Comparison of ENCODE assay signal across 23 cellular contexts in genomic region chr5:82975812-82976211, GRCh38.
DNase-seq lines count a peak whose midpoint lies in the region; ATAC-seq, FAIRE-seq and TF ChIP-seq lines count a peak whose summit lies in the region.
"Had no signal": no experiment of that assay in that cellular context is flagged by ENCODE, and none has a peak within 500 bp of the region (broad histone marks: within the 10 kb centered on the region; RNA-seq: fewer than 3 reads in every experiment).

No MANE protein-coding gene starts in this region.

- peak; percentile 86 for FAIRE-seq in bronchial epithelial cell (lab: Jason Lieb, UNC)
- FAIRE-seq: kidney had no signal

- H3K27me3 ChIP-seq in bronchial epithelial cell (ENCODE audit: control insufficient read depth, insufficient read depth, low read length) (no peaks in the 10 kb centered on the region), tibial artery (no peaks in the 10 kb centered on the region)
- H3K27me3 ChIP-seq: dorsolateral prefrontal cortex, tibial nerve had no signal

- ATAC-seq in activated CD4-positive, alpha-beta T cell treated with anti-CD3 and anti-CD28 coated beads for 36 hours = peak; percentile 51
- ATAC-seq in T-cell (replicated peaks in 1 of 4) = no peak
- ATAC-seq: activated CD8-positive, alpha-beta T cell treated with anti-CD3 and anti-CD28 coated beads for 36 hours; stimulated activated naive CD8-positive, alpha-beta T cell treated with anti-CD3 and anti-CD28 coated beads, Interleukin-15, amount 100 ng/mL, for 72 hours had no signal

- peaks cover 0 to 9% (median 8%) of the 10 kb centered on the region in 3 donors for H3K9me3 ChIP-seq in tibial artery
- H3K9me3 ChIP-seq: SK-N-SH had no signal

- H3K27ac Mint-ChIP-seq in activated CD4-positive, alpha-beta T cell treated with anti-CD3 and anti-CD28 coated beads for 36 hours = no peak overlapping the region
- H3K27ac Mint-ChIP-seq in nephron progenitor cell (peak overlapping the region; percentile 2), T-cell (no peak overlapping the region)
- H3K27ac Mint-ChIP-seq: activated CD8-positive, alpha-beta T cell treated with anti-CD3 and anti-CD28 coated beads for 36 hours; B cell; T-helper 2 cell treated with Interferon-gamma antibody and Interleukin-4, amounts not matched to agents 5 μg/mL and 100 μg/mL, for 36 hours had no signal

- peak; percentile 10 for DNase-seq in activated CD4-positive, alpha-beta T cell treated with anti-CD3 and anti-CD28 coated beads for 36 hours
- no peak for DNase-seq in activated CD4-positive, alpha-beta T cell treated with anti-CD3 and anti-CD28 coated beads for 4 hours
- DNase-seq in LoVo (ENCODE audit: low spot score) (peak; percentile 43), bronchial epithelial cell (ENCODE audit: low read depth) (peak; percentile 86), nephron progenitor cell (no peak), COR-L47 (lab: John Stamatoyannopoulos, UW) (no peak), tibial artery (no peak), T-cell (no peak)
- DNase-seq: 8988T, anterior cingulate cortex, dorsolateral prefrontal cortex, foreskin melanocyte, kidney, NCI-H1417 treated with DMSO at 0.1 percent for 48 hours, NCI-H510A treated with DMSO at 0.1 percent for 48 hours, SK-N-SH, WERI-Rb-1 had no signal

- H3K36me3 ChIP-seq in bronchial epithelial cell (ENCODE audit: control insufficient read depth, insufficient read depth, low read length) = no peaks in the 10 kb centered on the region
- no peaks in the 10 kb centered on the region for H3K36me3 ChIP-seq in tibial artery
- H3K36me3 ChIP-seq: tibial nerve, WERI-Rb-1 had no signal

- H3K27me3 Mint-ChIP-seq in activated CD4-positive, alpha-beta T cell treated with anti-CD3 and anti-CD28 coated beads for 36 hours = peaks cover 2% of the 10 kb centered on the region
- H3K27me3 Mint-ChIP-seq in nephron progenitor cell (ENCODE audit: low read depth, poor library complexity) = peaks cover 6% of the 10 kb centered on the region
- peaks cover 4 to 10% of the 10 kb centered on the region in 2 donors for H3K27me3 Mint-ChIP-seq in T-cell
- H3K27me3 Mint-ChIP-seq: activated CD8-positive, alpha-beta T cell treated with anti-CD3 and anti-CD28 coated beads for 36 hours; B cell had no signal

- H3K4me3 Mint-ChIP-seq in activated CD4-positive, alpha-beta T cell treated with anti-CD3 and anti-CD28 coated beads for 36 hours = no peak overlapping the region
- H3K4me3 Mint-ChIP-seq in nephron progenitor cell (no peak overlapping the region), T-cell (no peak overlapping the region)
- H3K4me3 Mint-ChIP-seq: activated CD8-positive, alpha-beta T cell treated with anti-CD3 and anti-CD28 coated beads for 36 hours; B cell; central memory CD8-positive, alpha-beta T cell; stimulated activated naive CD8-positive, alpha-beta T cell treated with anti-CD3 and anti-CD28 coated beads, Interleukin-15, amount 100 ng/mL, for 72 hours; T-helper 2 cell treated with Interferon-gamma antibody and Interleukin-4, amounts not matched to agents 5 μg/mL and 100 μg/mL, for 36 hours had no signal

- CTCF ChIA-PET in activated CD4-positive, alpha-beta T cell treated with anti-CD3 and anti-CD28 coated beads for 36 hours (lab: Charles Lee) = no interaction called here
- CTCF ChIA-PET in T-cell (lab: Charles Lee) = no interaction called here

- TF ChIP-seq CTCF in bronchial epithelial cell (IDR thresholded peaks at IDR 0.05; ENCODE audit: insufficient read depth, low read length, severe bottlenecking) = no peak
- TF ChIP-seq CTCF in nephron progenitor cell (IDR thresholded peaks at IDR 0.05) = no peak
- no peak for TF ChIP-seq CTCF in tibial artery (IDR thresholded peaks at IDR 0.05)

- intact Hi-C loops in activated CD4-positive, alpha-beta T cell treated with anti-CD3 and anti-CD28 coated beads for 36 hours (cut with DNase I, micrococcal nuclease) = no loop called here
- intact Hi-C loops in tibial artery (cut with DNase I; ENCODE audit: low total_unique reads) = no loop called here

- no peaks in the 10 kb centered on the region for H3K4me1 Mint-ChIP-seq in activated CD4-positive, alpha-beta T cell treated with anti-CD3 and anti-CD28 coated beads for 36 hours
- H3K4me1 Mint-ChIP-seq in nephron progenitor cell (peaks cover 5% of the 10 kb centered on the region), T-cell (no peaks in the 10 kb centered on the region)
- H3K4me1 Mint-ChIP-seq: B cell; central memory CD8-positive, alpha-beta T cell; stimulated activated naive CD8-positive, alpha-beta T cell treated with anti-CD3 and anti-CD28 coated beads, Interleukin-15, amount 100 ng/mL, for 72 hours had no signal

- peaks cover 22% of the 10 kb centered on the region for H3K9me3 Mint-ChIP-seq in activated CD4-positive, alpha-beta T cell treated with anti-CD3 and anti-CD28 coated beads for 36 hours (ENCODE audit: low read depth)
- H3K9me3 Mint-ChIP-seq in nephron progenitor cell (peaks cover 61% of the 10 kb centered on the region), T-cell (peaks cover 13 to 27% (median 22%) of the 10 kb centered on the region in 3 donors)

- no peak overlapping the region for H3K4me3 ChIP-seq in bronchial epithelial cell (ENCODE audit: low read depth, low read length)
- no peak overlapping the region for H3K4me3 ChIP-seq in tibial artery
- H3K4me3 ChIP-seq: dorsolateral prefrontal cortex, tibial nerve had no signal

- H3K27ac ChIP-seq in tibial artery = no peak overlapping the region
- H3K27ac ChIP-seq: dorsolateral prefrontal cortex, tibial nerve, WERI-Rb-1 had no signal

- no peaks in the 10 kb centered on the region for H3K4me1 ChIP-seq in tibial artery
- H3K4me1 ChIP-seq: tibial nerve had no signal

- H3K36me3 Mint-ChIP-seq in activated CD4-positive, alpha-beta T cell treated with anti-CD3 and anti-CD28 coated beads for 36 hours (ENCODE audit: low read depth) = peaks cover 9% of the 10 kb centered on the region
- H3K36me3 Mint-ChIP-seq in nephron progenitor cell (ENCODE audit: low read depth) (peaks cover 17% of the 10 kb centered on the region), T-cell (no peaks in the 10 kb centered on the region)

- POLR2A ChIA-PET in activated CD4-positive, alpha-beta T cell treated with anti-CD3 and anti-CD28 coated beads for 36 hours (lab: Charles Lee) = no interaction called here
- POLR2A ChIA-PET in T-cell (lab: Charles Lee) = no interaction called here

Comparison
In these comparisons a context has a peak if more than half of its experiments do, and no peak if none do; other contexts are left out.
1. DNase-seq: peak in activated CD4-positive, alpha-beta T cell treated with anti-CD3 and anti-CD28 coated beads for 36 hours (single experiment), LoVo (single experiment) and bronchial epithelial cell (single experiment); none in activated CD4-positive, alpha-beta T cell treated with anti-CD3 and anti-CD28 coated beads for 4 hours (0 of 2), nephron progenitor cell (single experiment), COR-L47 (single experiment), tibial artery (0 of 2) and T-cell (0 of 34).